ENCODE assay signal across 10 cellular contexts in the genomic region with DNA sequence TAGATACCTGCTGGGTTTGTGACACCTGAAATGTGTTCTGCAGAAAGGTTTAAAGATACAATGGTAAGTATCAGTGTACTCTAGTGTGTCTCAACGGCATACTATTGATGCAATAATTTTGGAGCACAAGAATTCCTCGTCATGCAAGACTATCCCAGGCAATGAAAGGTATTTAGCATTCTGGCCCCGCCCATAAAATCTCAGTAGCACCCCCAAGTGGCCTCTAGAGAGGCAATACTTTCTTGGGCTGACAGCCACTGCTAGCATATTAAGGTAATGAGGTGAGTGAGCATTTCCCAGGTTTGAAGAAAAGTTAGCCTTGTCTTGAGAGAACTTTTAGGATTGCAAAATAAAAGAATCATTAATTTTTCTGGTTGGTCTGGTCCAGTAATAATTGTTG.
DNase-seq lines count a peak whose midpoint lies in the region; ATAC-seq and TF ChIP-seq lines count a peak whose summit lies in the region.
"Had no signal": no experiment of that assay in that cellular context is flagged by ENCODE, and none has a peak within 500 bp of the region (broad histone marks: within the 10 kb centered on the region; RNA-seq: fewer than 3 reads in every experiment).

No MANE protein-coding gene starts in this region.

- no peak overlapping the region for H3K27ac Mint-ChIP-seq in activated naive CD4-positive, alpha-beta T cell treated with anti-CD3 and anti-CD28 coated beads, Interleukin-2, amount 10 ng/mL, durations not matched to agents 7 days and 5 days

- TF ChIP-seq CTCF in retinal pigment epithelial cell (conservative IDR thresholded peaks at IDR 0.05; ENCODE audit: low read depth, low read length) = peak; percentile 33

- peak; percentile 51 for ATAC-seq in HG03378 (IDR thresholded peaks at IDR 0.05; ENCODE audit: unreplicated experiment)
- ATAC-seq in HG03108 (IDR thresholded peaks at IDR 0.05; ENCODE audit: unreplicated experiment) = no peak
- no peak for ATAC-seq in GM18858 (IDR thresholded peaks at IDR 0.05; ENCODE audit: unreplicated experiment)

- CTCF ChIA-PET in activated naive CD4-positive, alpha-beta T cell treated with anti-CD3 and anti-CD28 coated beads, Interleukin-2, amount 10 ng/mL, durations not matched to agents 7 days and 5 days (lab: Charles Lee) = interaction anchor here (1.1 to 2.0 kb wide), 3 partner anchors 21 to 130 kb away, joined by 3 to 10 read pairs (median 3); no protein-coding TSS in a partner anchor

- H3K4me3 Mint-ChIP-seq in activated naive CD4-positive, alpha-beta T cell treated with anti-CD3 and anti-CD28 coated beads, Interleukin-2, amount 10 ng/mL, durations not matched to agents 7 days and 5 days = no peak overlapping the region

- peak; percentile 22 for DNase-seq in activated naive CD4-positive, alpha-beta T cell treated with anti-CD3 and anti-CD28 coated beads, Interleukin-2, amount 10 ng/mL, durations not matched to agents 7 days and 5 days
- DNase-seq in activated naive CD4-positive, alpha-beta T cell treated with anti-CD3 and anti-CD28 coated beads, Interleukin-2, amount 50 U/mL, for 16 hours = no peak
- DNase-seq in central memory CD4-positive, alpha-beta T cell = peak; percentile 2
- no peak for DNase-seq in retinal pigment epithelial cell (ENCODE audit: low read depth)
- DNase-seq in SHP77 (lab: John Stamatoyannopoulos, UW) = no peak
- DNase-seq: DMS79 treated with DMSO at 0.1 percent for 48 hours, left ventricle myocardium superior had no signal

- peaks cover 9% of the 10 kb centered on the region for H3K36me3 Mint-ChIP-seq in activated naive CD4-positive, alpha-beta T cell treated with anti-CD3 and anti-CD28 coated beads, Interleukin-2, amount 10 ng/mL, durations not matched to agents 7 days and 5 days

- no peak overlapping the region for H3K4me3 ChIP-seq in retinal pigment epithelial cell (ENCODE audit: low read length)

- H3K9me3 Mint-ChIP-seq in activated naive CD4-positive, alpha-beta T cell treated with anti-CD3 and anti-CD28 coated beads, Interleukin-2, amount 10 ng/mL, durations not matched to agents 7 days and 5 days = no peaks in the 10 kb centered on the region

- no peaks in the 10 kb centered on the region for H3K27me3 Mint-ChIP-seq in activated naive CD4-positive, alpha-beta T cell treated with anti-CD3 and anti-CD28 coated beads, Interleukin-2, amount 10 ng/mL, durations not matched to agents 7 days and 5 days

- H3K4me1 Mint-ChIP-seq in activated naive CD4-positive, alpha-beta T cell treated with anti-CD3 and anti-CD28 coated beads, Interleukin-2, amount 10 ng/mL, durations not matched to agents 7 days and 5 days = peaks cover 10% of the 10 kb centered on the region

Comparison
In these comparisons a context has a peak if more than half of its experiments do, and no peak if none do; other contexts are left out.
1. DNase-seq: peak in activated naive CD4-positive, alpha-beta T cell treated with anti-CD3 and anti-CD28 coated beads, Interleukin-2, amount 10 ng/mL, durations not matched to agents 7 days and 5 days (single experiment) and central memory CD4-positive, alpha-beta T cell (single experiment); none in activated naive CD4-positive, alpha-beta T cell treated with anti-CD3 and anti-CD28 coated beads, Interleukin-2, amount 50 U/mL, for 16 hours (single experiment), retinal pigment epithelial cell (single experiment) and SHP77 (0 of 2).